1 cellular context compared by ENCODE assay signal in genomic region chr7:80841566-80842478, GRCh38.
TF ChIP-seq lines count a peak whose summit lies in the region.

No MANE protein-coding gene starts in this region.

TF ChIP-seq in HEK293, 187 proteins besides CTCF, POLR2A, EP300 and RAD21 (continued from another document):
- no peak for TF ChIP-seq ZNF518A (tag by site-specific recombination; conservative IDR thresholded peaks at IDR 0.05; ENCODE audit: low read depth)
